27 cellular contexts compared by ENCODE assay signal in the genomic region with DNA sequence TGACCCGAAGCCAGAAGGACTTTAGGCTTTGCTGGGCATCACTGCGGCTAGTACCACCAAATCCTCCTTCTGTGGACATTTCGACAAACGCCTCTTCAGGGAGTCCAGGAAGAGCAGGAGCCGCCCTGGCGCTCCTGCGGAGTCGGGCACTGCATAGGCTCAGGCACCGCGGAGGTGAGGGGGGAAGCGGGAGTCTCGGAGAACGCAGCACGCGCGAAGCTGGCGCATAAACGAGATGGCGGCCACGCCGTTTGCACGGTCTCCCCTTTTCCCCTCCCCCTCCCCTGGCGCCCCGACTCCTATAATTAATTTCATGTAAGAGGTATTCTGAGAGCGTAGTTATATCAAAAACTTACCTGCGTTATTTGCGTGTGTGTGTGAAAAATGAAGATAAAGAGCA.
DNase-seq lines count a peak whose midpoint lies in the region; FAIRE-seq and TF ChIP-seq lines count a peak whose summit lies in the region.
"Had no signal": no experiment of that assay in that cellular context is flagged by ENCODE, and none has a peak within 500 bp of the region (broad histone marks: within the 10 kb centered on the region; RNA-seq: fewer than 3 reads in every experiment).

No MANE protein-coding gene starts in this region.

- no peaks in the 10 kb centered on the region for H3K36me3 Mint-ChIP-seq in neural crest cell (ENCODE audit: low read depth)
- H3K36me3 Mint-ChIP-seq in activated naive CD8-positive, alpha-beta T cell treated with anti-CD3 and anti-CD28 coated beads for 36 hours, result no peaks in the 10 kb centered on the region
- H3K36me3 Mint-ChIP-seq: CD14-positive monocyte; CD4-positive, alpha-beta memory T cell; CD4-positive, CD25-positive, alpha-beta regulatory T cell; CD8-positive, alpha-beta memory T cell had no signal

- no peak overlapping the region for H3K27ac ChIP-seq in kidney (ENCODE audit: low read depth in 2 of 2, low read length in 2 of 2)
- no peak overlapping the region for H3K27ac ChIP-seq in testis
- H3K27ac ChIP-seq in ovary, result no peak overlapping the region
- H3K27ac ChIP-seq: BLaER1 had no signal

- no peak for TF ChIP-seq POLR2A in testis (IDR thresholded peaks at IDR 0.05)
- no peak for TF ChIP-seq POLR2A in ovary (IDR thresholded peaks at IDR 0.05)

- FAIRE-seq in kidney (lab: Jason Lieb, UNC), result no peak
- FAIRE-seq: A204.1, GM12878, GM12892, GM18507 had no signal

- no peaks in the 10 kb centered on the region for H3K27me3 ChIP-seq in testis
- no peaks in the 10 kb centered on the region for H3K27me3 ChIP-seq in ovary
- H3K27me3 ChIP-seq: BE2C, BLaER1 had no signal

- H3K4me1 Mint-ChIP-seq in neural crest cell, result peaks cover 45% of the 10 kb centered on the region
- no peaks in the 10 kb centered on the region for H3K4me1 Mint-ChIP-seq in activated naive CD8-positive, alpha-beta T cell treated with anti-CD3 and anti-CD28 coated beads for 36 hours
- H3K4me1 Mint-ChIP-seq: CD14-positive monocyte; CD4-positive, alpha-beta memory T cell; CD4-positive, CD25-positive, alpha-beta regulatory T cell; CD8-positive, alpha-beta memory T cell had no signal

- H3K9me3 ChIP-seq in kidney (ENCODE audit: control insufficient read depth in 1 of 2, low read length in 2 of 2) (no peaks in the 10 kb centered on the region), testis (no peaks in the 10 kb centered on the region), ovary (no peaks in the 10 kb centered on the region)
- H3K9me3 ChIP-seq: BE2C had no signal

- H3K36me3 ChIP-seq in kidney (ENCODE audit: control insufficient read depth in 1 of 2, insufficient read depth in 2 of 2, low read length in 2 of 2) (no peaks in the 10 kb centered on the region), testis (ENCODE audit: low read depth, missing control alignments) (no peaks in the 10 kb centered on the region), ovary (no peaks in the 10 kb centered on the region)
- H3K36me3 ChIP-seq: BE2C, BLaER1 had no signal

- H3K27ac Mint-ChIP-seq in neural crest cell (ENCODE audit: unreplicated experiment), result no peak overlapping the region
- H3K27ac Mint-ChIP-seq in activated naive CD8-positive, alpha-beta T cell treated with anti-CD3 and anti-CD28 coated beads for 36 hours, result no peak overlapping the region
- H3K27ac Mint-ChIP-seq: CD14-positive monocyte; CD4-positive, alpha-beta memory T cell; CD4-positive, CD25-positive, alpha-beta regulatory T cell; CD8-positive, alpha-beta memory T cell had no signal

- intact Hi-C loops in kidney (cut with DNase I) (no loop called here), testis (cut with DNase I; ENCODE audit: low total_unique reads) (no loop called here), ovary (cut with DNase I) (no loop called here)

- no peak overlapping the region for H3K9ac ChIP-seq in kidney (ENCODE audit: low read length in 2 of 2)
- H3K9ac ChIP-seq: BLaER1 had no signal

- WGBS in testis, 2 donors, result 68 to 77% methylated on average over 27 of the region's 27 CpGs
- WGBS in ovary, 3 donors, result 96 to 97% (median 96%) methylated on average over 27 of the region's 27 CpGs

- H3K4me1 ChIP-seq in kidney (ENCODE audit: control insufficient read depth in 1 of 2, insufficient read depth in 1 of 2, low read depth in 1 of 2, low read length in 2 of 2), result no peaks in the 10 kb centered on the region
- H3K4me1 ChIP-seq in testis, result no peaks in the 10 kb centered on the region
- H3K4me1 ChIP-seq in ovary (ENCODE audit: insufficient read depth), result no peaks in the 10 kb centered on the region
- H3K4me1 ChIP-seq: BE2C, BLaER1 had no signal

- peak overlapping the region; percentile 74 for H3K4me3 Mint-ChIP-seq in neural crest cell
- H3K4me3 Mint-ChIP-seq in activated naive CD8-positive, alpha-beta T cell treated with anti-CD3 and anti-CD28 coated beads for 36 hours, result no peak overlapping the region
- H3K4me3 Mint-ChIP-seq: CD14-positive monocyte; CD4-positive, alpha-beta memory T cell; CD4-positive, CD25-positive, alpha-beta regulatory T cell; CD8-positive, alpha-beta memory T cell had no signal

- peak; percentile 62 for DNase-seq in kidney
- no peak for DNase-seq in neural crest cell (ENCODE audit: low read depth, low spot score)
- peak; percentile 24 for DNase-seq in testis
- no peak for DNase-seq in activated naive CD8-positive, alpha-beta T cell treated with anti-CD3 and anti-CD28 coated beads for 36 hours
- no peak for DNase-seq in ovary
- DNase-seq in activated T-cell treated with anti-CD3 and anti-CD28 coated beads, Interleukin-2, amount 50 U/mL, for 1 hour, result no peak
- DNase-seq: 8988T; ACHN; BE2C; C1 segment of cervical spinal cord; CD4-positive, alpha-beta memory T cell; CD4-positive, CD25-positive, alpha-beta regulatory T cell; CD8-positive, alpha-beta memory T cell; COR-L47; DMS 273 treated with DMSO at 0.1 percent for 48 hours; DMS153; DMS53; DMS79; DND-41; EL; GDM1 had no signal

- no peaks in the 10 kb centered on the region for H3K27me3 Mint-ChIP-seq in neural crest cell (ENCODE audit: low read depth)
- H3K27me3 Mint-ChIP-seq in activated naive CD8-positive, alpha-beta T cell treated with anti-CD3 and anti-CD28 coated beads for 36 hours, result no peaks in the 10 kb centered on the region
- H3K27me3 Mint-ChIP-seq: CD4-positive, CD25-positive, alpha-beta regulatory T cell; CD8-positive, alpha-beta memory T cell had no signal

- no peak for TF ChIP-seq CTCF in kidney (IDR thresholded peaks at IDR 0.05; ENCODE audit: borderline replicate concordance, extremely low read depth, insufficient read depth)
- no peak for TF ChIP-seq CTCF in neural crest cell (conservative IDR thresholded peaks at IDR 0.05)
- TF ChIP-seq CTCF in testis (IDR thresholded peaks at IDR 0.05), result no peak
- TF ChIP-seq CTCF in ovary (IDR thresholded peaks at IDR 0.05), result no peak

- no peak for TF ChIP-seq EP300 in ovary (IDR thresholded peaks at IDR 0.05)

- peaks cover 6% of the 10 kb centered on the region for H3K9me3 Mint-ChIP-seq in neural crest cell
- H3K9me3 Mint-ChIP-seq in activated naive CD8-positive, alpha-beta T cell treated with anti-CD3 and anti-CD28 coated beads for 36 hours, result no peaks in the 10 kb centered on the region

- H3K4me3 ChIP-seq in kidney (ENCODE audit: low read length in 2 of 2) (no peak overlapping the region), testis (peak overlapping the region in 1 of 2 donors; percentile 2), ovary (no peak overlapping the region)
- H3K4me3 ChIP-seq: BLaER1, GM12878 had no signal

Comparison
In these comparisons a context has a peak if more than half of its experiments do, and no peak if none do; other contexts are left out.
1. DNase-seq: peak in kidney (single experiment) and testis (single experiment); none in neural crest cell (single experiment), activated naive CD8-positive, alpha-beta T cell treated with anti-CD3 and anti-CD28 coated beads for 36 hours (single experiment), ovary (0 of 5) and activated T-cell treated with anti-CD3 and anti-CD28 coated beads, Interleukin-2, amount 50 U/mL, for 1 hour (single experiment).